1 cellular context compared by ENCODE assay signal in genomic region chr6:37168809-37169457, GRCh38.
TF ChIP-seq lines count a peak whose summit lies in the region.

No MANE protein-coding gene starts in this region.

TF ChIP-seq in HepG2, 621 proteins besides CTCF, POLR2A, EP300 and RAD21 (continued from another document and continues in another):
- TF ChIP-seq REST (IDR thresholded peaks at IDR 0.05; ENCODE audit: borderline replicate concordance in 1 of 2, low read depth in 1 of 2, low read length in 2 of 2) = no peak
- no peak for TF ChIP-seq SOX6 (IDR thresholded peaks at IDR 0.05)
- no peak for TF ChIP-seq SOX6 (CRISPR knock-in tag; IDR thresholded peaks at IDR 0.05)
- no peak for TF ChIP-seq XRCC5 (optimal IDR thresholded peaks at IDR 0.05; ENCODE audit: low read length)
- TF ChIP-seq ZNF292 (CRISPR knock-in tag; IDR thresholded peaks at IDR 0.05; ENCODE audit: borderline replicate concordance, low read depth) = no peak
- TF ChIP-seq ARNTL (CRISPR knock-in tag; IDR thresholded peaks at IDR 0.05) = no peak
- TF ChIP-seq SRF (IDR thresholded peaks at IDR 0.05; ENCODE audit: low read depth, low read length) = no peak
- no peak for TF ChIP-seq ZNF296 (CRISPR knock-in tag; conservative IDR thresholded peaks at IDR 0.05)
- no peak for TF ChIP-seq ZNF770 (CRISPR knock-in tag; IDR thresholded peaks at IDR 0.05)
- no peak for TF ChIP-seq FOXA3 (CRISPR knock-in tag; IDR thresholded peaks at IDR 0.05)
- no peak for TF ChIP-seq TRAFD1 (CRISPR knock-in tag; IDR thresholded peaks at IDR 0.05; ENCODE audit: borderline replicate concordance)
- no peak for TF ChIP-seq IKZF4 (CRISPR knock-in tag; IDR thresholded peaks at IDR 0.05; ENCODE audit: borderline replicate concordance, low read depth, not compliant biosample characterization)
- no peak for TF ChIP-seq ASH2L (IDR thresholded peaks at IDR 0.05; ENCODE audit: insufficient read length, low read depth, low read length)
- TF ChIP-seq NONO (IDR thresholded peaks at IDR 0.05) = no peak
- TF ChIP-seq NONO (CRISPR knock-in tag; conservative IDR thresholded peaks at IDR 0.05) = no peak
- no peak for TF ChIP-seq GATAD1 (CRISPR knock-in tag; IDR thresholded peaks at IDR 0.05)
- TF ChIP-seq SKI (IDR thresholded peaks at IDR 0.05; ENCODE audit: partially characterized antibody) = no peak
- TF ChIP-seq RARG (CRISPR knock-in tag; IDR thresholded peaks at IDR 0.05; ENCODE audit: low read depth) = no peak
- no peak for TF ChIP-seq ATF6 (CRISPR knock-in tag; conservative IDR thresholded peaks at IDR 0.05)
- no peak for TF ChIP-seq SMYD3 (CRISPR knock-in tag; IDR thresholded peaks at IDR 0.05)
- no peak for TF ChIP-seq ZNF343 (CRISPR knock-in tag; IDR thresholded peaks at IDR 0.05)
- no peak for TF ChIP-seq MYC (CRISPR knock-in tag; IDR thresholded peaks at IDR 0.05; ENCODE audit: borderline replicate concordance)
- TF ChIP-seq HIC2 (CRISPR knock-in tag; IDR thresholded peaks at IDR 0.05; ENCODE audit: low read depth) = no peak
- no peak for TF ChIP-seq DBP (CRISPR knock-in tag; IDR thresholded peaks at IDR 0.05; ENCODE audit: not compliant biosample characterization)
- TF ChIP-seq TAF1 (CRISPR knock-in tag; IDR thresholded peaks at IDR 0.05) = no peak
- TF ChIP-seq ZKSCAN5 (CRISPR knock-in tag; IDR thresholded peaks at IDR 0.05) = no peak
- TF ChIP-seq ZNF142 (CRISPR knock-in tag; IDR thresholded peaks at IDR 0.05) = no peak
- no peak for TF ChIP-seq ZBTB2 (CRISPR knock-in tag; IDR thresholded peaks at IDR 0.05; ENCODE audit: low read depth)
- TF ChIP-seq BRD4 (CRISPR knock-in tag; IDR thresholded peaks at IDR 0.05) = no peak
- TF ChIP-seq ZNF264 (CRISPR knock-in tag; IDR thresholded peaks at IDR 0.05) = no peak
- no peak for TF ChIP-seq HNRNPUL1 (IDR thresholded peaks at IDR 0.05; ENCODE audit: low read depth, low read length)
- no peak for TF ChIP-seq GPN1 (CRISPR knock-in tag; IDR thresholded peaks at IDR 0.05; ENCODE audit: borderline replicate concordance)
- TF ChIP-seq HNF1B (CRISPR knock-in tag; IDR thresholded peaks at IDR 0.05) = no peak
- no peak for TF ChIP-seq ZNF367 (CRISPR knock-in tag; IDR thresholded peaks at IDR 0.05; ENCODE audit: borderline replicate concordance)
- no peak for TF ChIP-seq KDM6A (CRISPR knock-in tag; IDR thresholded peaks at IDR 0.05; ENCODE audit: low read depth)
- TF ChIP-seq POLR2G (IDR thresholded peaks at IDR 0.05; ENCODE audit: low read depth, low read length) = 0 out of 2 replicates have a peak, but pooled peaks have one; percentile 31
- TF ChIP-seq ZNF607 (CRISPR knock-in tag; IDR thresholded peaks at IDR 0.05; ENCODE audit: borderline replicate concordance) = peak; percentile 13; the same call in 1 of the 2 replicates
- no peak for TF ChIP-seq NPAS2 (CRISPR knock-in tag; IDR thresholded peaks at IDR 0.05; ENCODE audit: borderline replicate concordance)
